In genomic region chr15:74724570-74725240, GRCh38 we compare ENCODE assay signal across 10 cellular contexts. TPM values are rescaled to one million over a fixed set of nuclear protein-coding genes. Genes with fewer than 3 reads are reported as not detected.
DNase-seq lines count a peak whose midpoint lies in the region; TF ChIP-seq lines count a peak whose summit lies in the region.
"Had no signal": no experiment of that assay in that cellular context is flagged by ENCODE, and none has a peak within 500 bp of the region (broad histone marks: within the 10 kb centered on the region; RNA-seq: fewer than 3 reads in every experiment).

No MANE protein-coding gene starts in this region.

- no peak overlapping the region for H3K27ac ChIP-seq in uterus
- H3K27ac ChIP-seq: ascending aorta, psoas muscle had no signal

- H3K27me3 Mint-ChIP-seq in activated T-cell treated with anti-CD3 and anti-CD28 coated beads, Interleukin-2, amount 50 U/mL, for 24 hours = peaks cover 12% of the 10 kb centered on the region
- peaks cover 57% of the 10 kb centered on the region for H3K27me3 Mint-ChIP-seq in dendritic cell treated with granulocyte-macrophage colony-stimulating factor and Interleukin-4, amounts not matched to agents 40 ng/mL and 50 ng/mL, for 4 days
- H3K27me3 Mint-ChIP-seq in progenitor cell of endocrine pancreas = peaks cover 32% of the 10 kb centered on the region

- peak overlapping the region; percentile 41 for H3K27ac Mint-ChIP-seq in activated T-cell treated with anti-CD3 and anti-CD28 coated beads, Interleukin-2, amount 50 U/mL, for 24 hours
- no peak overlapping the region for H3K27ac Mint-ChIP-seq in dendritic cell treated with granulocyte-macrophage colony-stimulating factor and Interleukin-4, amounts not matched to agents 40 ng/mL and 50 ng/mL, for 4 days
- no peak overlapping the region for H3K27ac Mint-ChIP-seq in progenitor cell of endocrine pancreas

- peaks cover 12% of the 10 kb centered on the region for H3K4me1 Mint-ChIP-seq in activated T-cell treated with anti-CD3 and anti-CD28 coated beads, Interleukin-2, amount 50 U/mL, for 24 hours (ENCODE audit: low read depth)
- peaks cover 18% of the 10 kb centered on the region for H3K4me1 Mint-ChIP-seq in dendritic cell treated with granulocyte-macrophage colony-stimulating factor and Interleukin-4, amounts not matched to agents 40 ng/mL and 50 ng/mL, for 4 days (ENCODE audit: low read depth)
- peaks cover 5% of the 10 kb centered on the region for H3K4me1 Mint-ChIP-seq in progenitor cell of endocrine pancreas (ENCODE audit: low read depth)

- H3K4me1 ChIP-seq in uterus = peaks cover 0 to 6% of the 10 kb centered on the region in 2 donors

- H3K4me3 Mint-ChIP-seq in activated T-cell treated with anti-CD3 and anti-CD28 coated beads, Interleukin-2, amount 50 U/mL, for 24 hours = peak overlapping the region; percentile 72
- peak overlapping the region; percentile 63 for H3K4me3 Mint-ChIP-seq in dendritic cell treated with granulocyte-macrophage colony-stimulating factor and Interleukin-4, amounts not matched to agents 40 ng/mL and 50 ng/mL, for 4 days
- H3K4me3 Mint-ChIP-seq in progenitor cell of endocrine pancreas (ENCODE audit: low read depth) = peak overlapping the region; percentile 70

- H3K9me3 ChIP-seq in uterus = no peaks in the 10 kb centered on the region
- H3K9me3 ChIP-seq: ascending aorta, psoas muscle had no signal

- intact Hi-C loops in dendritic cell treated with granulocyte-macrophage colony-stimulating factor and Interleukin-4, amounts not matched to agents 40 ng/mL and 50 ng/mL, for 4 days (cut with micrococcal nuclease) = no loop called here
- intact Hi-C loops in uterus (cut with DNase I; ENCODE audit: low total_unique reads) = no loop called here

- TF ChIP-seq POLR2A in NB4 (IDR thresholded peaks at IDR 0.05; ENCODE audit: extremely low read depth, insufficient read length) (no peak), uterus (IDR thresholded peaks at IDR 0.05) (no peak)

- DNase-seq in activated T-cell treated with anti-CD3 and anti-CD28 coated beads, Interleukin-2, amount 50 U/mL, for 24 hours = peak; percentile 37
- DNase-seq in activated T-cell treated with anti-CD3 and anti-CD28 coated beads for 4 hours (no peak), NB4 (ENCODE audit: low read depth) (peak; percentile 12), progenitor cell of endocrine pancreas (ENCODE audit: low spot score, unreplicated experiment) (no peak), uterus (no peak), NCI-H1436 (lab: John Stamatoyannopoulos, UW) (no peak), GOT3 (lab: John Stamatoyannopoulos, UW) (no peak)
- DNase-seq: psoas muscle had no signal

- H3K4me3 ChIP-seq in NB4 (ENCODE audit: low read depth, low read length) (no peak overlapping the region), uterus (no peak overlapping the region)

- no peaks in the 10 kb centered on the region for H3K36me3 Mint-ChIP-seq in activated T-cell treated with anti-CD3 and anti-CD28 coated beads, Interleukin-2, amount 50 U/mL, for 24 hours (ENCODE audit: low read depth)
- H3K36me3 Mint-ChIP-seq in dendritic cell treated with granulocyte-macrophage colony-stimulating factor and Interleukin-4, amounts not matched to agents 40 ng/mL and 50 ng/mL, for 4 days (ENCODE audit: low read depth) = no peaks in the 10 kb centered on the region
- H3K36me3 Mint-ChIP-seq in progenitor cell of endocrine pancreas (ENCODE audit: insufficient read depth) = no peaks in the 10 kb centered on the region

- H3K36me3 ChIP-seq in uterus = no peaks in the 10 kb centered on the region
- H3K36me3 ChIP-seq: ascending aorta had no signal

- TF ChIP-seq CTCF in NB4 (IDR thresholded peaks at IDR 0.05; ENCODE audit: low read depth, low read length) = no peak
- no peak for TF ChIP-seq CTCF in progenitor cell of endocrine pancreas (IDR thresholded peaks at IDR 0.05; ENCODE audit: unreplicated experiment)
- no peak for TF ChIP-seq CTCF in uterus (IDR thresholded peaks at IDR 0.05)

- H3K9me3 Mint-ChIP-seq in activated T-cell treated with anti-CD3 and anti-CD28 coated beads, Interleukin-2, amount 50 U/mL, for 24 hours = no peaks in the 10 kb centered on the region
- no peaks in the 10 kb centered on the region for H3K9me3 Mint-ChIP-seq in dendritic cell treated with granulocyte-macrophage colony-stimulating factor and Interleukin-4, amounts not matched to agents 40 ng/mL and 50 ng/mL, for 4 days
- H3K9me3 Mint-ChIP-seq in progenitor cell of endocrine pancreas (ENCODE audit: low read depth) = no peaks in the 10 kb centered on the region

- peaks cover 0 to 5% of the 10 kb centered on the region in 2 donors for H3K27me3 ChIP-seq in uterus
- H3K27me3 ChIP-seq: ascending aorta had no signal

RNA-seq across cellular contexts. Expression of gene CYP1A1, which starts 0.6 kb away (rescaled TPM):
- total RNA-seq in progenitor cell of endocrine pancreas (1.5 and 2.8 TPM in 2 replicates), uterus (1 to 10 TPM in 1 of 4 donors, under 1 TPM in 1, not detected in 2; 0.29 to 6.2 TPM)

RNA-seq across cellular contexts. Expression of gene CYP1A2, which starts 23.9 kb away (rescaled TPM):
- total RNA-seq in progenitor cell of endocrine pancreas (not detected in 2 replicates), uterus (not detected)
- total RNA-seq: ascending aorta, psoas muscle had no signal

RNA-seq across cellular contexts. Expression of gene EDC3, which starts 28.9 kb away (rescaled TPM):
- total RNA-seq in progenitor cell of endocrine pancreas (61.6 and 62.6 TPM in 2 replicates), uterus (10 to 100 TPM in 2 of 4 donors, 1 to 10 TPM in 2; 8.7 to 40.6 (median 17.9) TPM)

RNA-seq across cellular contexts. Expression of gene CSK, which starts 57.2 kb away (rescaled TPM):
- total RNA-seq in progenitor cell of endocrine pancreas (70.9 and 72.4 TPM in 2 replicates), uterus (10 to 100 TPM in 3 of 4 donors, 1 to 10 TPM in 1; 4.9 to 41.6 (median 26.4) TPM)

Comparison
In these comparisons a context has a peak if more than half of its experiments do, and no peak if none do; other contexts are left out.
1. DNase-seq: peak in activated T-cell treated with anti-CD3 and anti-CD28 coated beads, Interleukin-2, amount 50 U/mL, for 24 hours (single experiment) and NB4 (single experiment); none in activated T-cell treated with anti-CD3 and anti-CD28 coated beads for 4 hours (single experiment), progenitor cell of endocrine pancreas (single experiment), uterus (0 of 2), NCI-H1436 (single experiment) and GOT3 (single experiment).
2. Peak in every context shown above with its lines, with median percentiles within 50 percentile points of each other: H3K4me3 Mint-ChIP-seq.